8 cellular contexts compared by ENCODE assay signal in genomic region chr1:185375583-185375982, GRCh38. TPM values are rescaled to one million over a fixed set of nuclear protein-coding genes. Genes with fewer than 3 reads are reported as not detected.
DNase-seq lines count a peak whose midpoint lies in the region; TF ChIP-seq lines count a peak whose summit lies in the region.

No MANE protein-coding gene starts in this region.

- no peak overlapping the region for H3K4me2 ChIP-seq in mesenchymal stem cell (ENCODE audit: low read length, poor library complexity, severe bottlenecking)

- H3K14ac ChIP-seq in mesenchymal stem cell (ENCODE audit: low read length in 2 of 2), result no peak overlapping the region

- no peaks in the 10 kb centered on the region for H3K79me1 ChIP-seq in mesenchymal stem cell (replicated peaks; ENCODE audit: low read length, poor library complexity, severe bottlenecking)

- no peak overlapping the region for H3K18ac ChIP-seq in mesenchymal stem cell (ENCODE audit: low read depth in 1 of 2, low read length in 2 of 2)

- WGBS in mesenchymal stem cell, result 82% methylated on average over 6 of the region's 6 CpGs

- H3K23ac ChIP-seq in mesenchymal stem cell (ENCODE audit: low read length in 2 of 2), result no peak overlapping the region

- H3K36me3 ChIP-seq in ACC112 (ENCODE audit: insufficient read depth, low read length) (no peaks in the 10 kb centered on the region), mesenchymal stem cell (ENCODE audit: control insufficient read depth in 1 of 2, insufficient read depth in 2 of 2, low read depth in 1 of 2, low read length in 2 of 2) (no peaks in the 10 kb centered on the region), H7 (replicated peaks; ENCODE audit: control insufficient read depth, insufficient read depth, low read length) (no peaks in the 10 kb centered on the region)

- H3K9me3 ChIP-seq in mesenchymal stem cell (ENCODE audit: control insufficient read depth, low read length), result no peaks in the 10 kb centered on the region

- H2BK15ac ChIP-seq in mesenchymal stem cell (ENCODE audit: low read depth, poor library complexity, severe bottlenecking), result no peak overlapping the region

- peak; percentile 12 for DNase-seq in MV-4-11 (lab: John Stamatoyannopoulos, UW)
- DNase-seq in choroid plexus epithelial cell (ENCODE audit: low read depth), result peak; percentile 31
- no peak for DNase-seq in mesenchymal stem cell
- DNase-seq in H7, result no peak
- DNase-seq in SHP77 (lab: John Stamatoyannopoulos, UW), result no peak
- no peak for DNase-seq in GM10266 (ENCODE audit: extremely low spot score)
- DNase-seq in SHP77 treated with DMSO at 0.1 percent for 48 hours (lab: John Stamatoyannopoulos, UW), result no peak

- no peak overlapping the region for H2BK12ac ChIP-seq in mesenchymal stem cell (ENCODE audit: low read length in 2 of 2)

- peak overlapping the region; percentile 24 for H4K8ac ChIP-seq in mesenchymal stem cell (ENCODE audit: low read length)

- no peaks in the 10 kb centered on the region for H3K79me2 ChIP-seq in ACC112 (ENCODE audit: control insufficient read depth, insufficient read depth, low read length, unreplicated experiment)

- no peak overlapping the region for H2BK5ac ChIP-seq in mesenchymal stem cell (ENCODE audit: low read depth, low read length, poor library complexity, severe bottlenecking)

- H2AFZ ChIP-seq in ACC112 (ENCODE audit: low read length, unreplicated experiment) (no peak overlapping the region), mesenchymal stem cell (ENCODE audit: low read depth, low read length) (no peak overlapping the region)

- H3K4me3 ChIP-seq in ACC112 (ENCODE audit: low read depth, low read length) (no peak overlapping the region), choroid plexus epithelial cell (ENCODE audit: low read depth, low read length) (no peak overlapping the region), mesenchymal stem cell (ENCODE audit: insufficient read depth in 1 of 2, low read depth in 1 of 2, low read length in 2 of 2) (no peak overlapping the region), H7 (ENCODE audit: insufficient read depth, low read depth, low read length) (no peak overlapping the region)

- H3K9ac ChIP-seq in mesenchymal stem cell (ENCODE audit: low read length), result no peak overlapping the region

- H3K27ac ChIP-seq in ACC112 (ENCODE audit: low read depth, low read length) (peak overlapping the region; percentile 88), mesenchymal stem cell (ENCODE audit: low read length, poor library complexity, severe bottlenecking) (no peak overlapping the region)

- no peak overlapping the region for H2BK120ac ChIP-seq in mesenchymal stem cell (ENCODE audit: low read depth, low read length)

- peaks cover 39% of the 10 kb centered on the region for H3K4me1 ChIP-seq in ACC112 (ENCODE audit: control insufficient read depth, insufficient read depth, low read length, unreplicated experiment)
- H3K4me1 ChIP-seq in mesenchymal stem cell (ENCODE audit: control insufficient read depth, insufficient read depth, low read depth, low read length), result no peaks in the 10 kb centered on the region

- no peaks in the 10 kb centered on the region for H3K27me3 ChIP-seq in ACC112 (ENCODE audit: insufficient read depth, low read length)
- H3K27me3 ChIP-seq in mesenchymal stem cell (ENCODE audit: control insufficient read depth in 1 of 2, insufficient read depth in 1 of 2, low read length in 2 of 2), result no peaks in the 10 kb centered on the region
- H3K27me3 ChIP-seq in H7 (ENCODE audit: control insufficient read depth, insufficient read depth, low read length), result no peaks in the 10 kb centered on the region

- H4K91ac ChIP-seq in mesenchymal stem cell (ENCODE audit: low read length), result no peak overlapping the region

- H3K4ac ChIP-seq in mesenchymal stem cell (ENCODE audit: low read depth in 1 of 2, low read length in 2 of 2), result no peak overlapping the region

- TF ChIP-seq CTCF in choroid plexus epithelial cell (conservative IDR thresholded peaks at IDR 0.05; ENCODE audit: low read depth, low read length) (no peak), GM10266 (IDR thresholded peaks at IDR 0.05; ENCODE audit: control insufficient read depth, insufficient read depth, low read depth, missing control alignments) (no peak)

- H2AK5ac ChIP-seq in mesenchymal stem cell (ENCODE audit: low read length, severe bottlenecking), result no peak overlapping the region

RNA-seq across cellular contexts. Expression of gene IVNS1ABP, which starts 58.5 kb away (rescaled TPM):
- 17.1 TPM for polyA plus RNA-seq in mesenchymal stem cell (2013, experiment 1 of 2)
- 17.3 TPM for polyA plus RNA-seq in mesenchymal stem cell (2013, experiment 2 of 2)
- total RNA-seq in H7 (2014; rRNA removed; shearing (Covaris generic)), result 208 and 240 TPM in 2 replicates

Comparison
In these comparisons a context has a peak if more than half of its experiments do, and no peak if none do; other contexts are left out.
1. DNase-seq: peak in MV-4-11 (single experiment) and choroid plexus epithelial cell (single experiment); none in mesenchymal stem cell (single experiment), H7 (single experiment), SHP77 (0 of 2), GM10266 (single experiment) and SHP77 treated with DMSO at 0.1 percent for 48 hours (single experiment).